Comparison of ENCODE assay signal across 1 cellular context in the genomic region with DNA sequence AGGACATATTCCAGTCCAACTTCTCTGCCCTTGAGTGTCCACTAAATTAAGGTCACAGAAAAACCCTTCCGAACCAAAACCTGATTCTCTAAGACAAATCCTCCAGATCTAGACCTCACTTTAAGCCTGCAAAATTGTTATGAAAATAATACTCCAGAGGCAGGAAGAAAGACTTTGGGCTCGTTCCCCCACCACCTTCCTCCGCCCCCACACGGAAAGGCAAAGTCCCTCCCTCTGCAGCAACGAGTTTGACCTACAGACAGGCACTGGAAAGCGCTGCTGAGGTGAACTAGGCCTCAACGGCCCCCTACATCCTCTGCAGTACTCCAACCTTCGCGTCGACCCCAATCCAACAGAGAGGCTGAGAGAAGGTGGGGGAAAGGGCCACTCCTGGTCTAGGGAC.
A peak's percentile ranks its signal among the peaks of the same experiment; 100 is the strongest.
TF ChIP-seq lines count a peak whose summit lies in the region.

No MANE protein-coding gene starts in this region.

TF ChIP-seq in HEK293, 187 proteins besides CTCF, POLR2A, EP300 and RAD21 (continued from another document):
- TF ChIP-seq, protein P1, sequence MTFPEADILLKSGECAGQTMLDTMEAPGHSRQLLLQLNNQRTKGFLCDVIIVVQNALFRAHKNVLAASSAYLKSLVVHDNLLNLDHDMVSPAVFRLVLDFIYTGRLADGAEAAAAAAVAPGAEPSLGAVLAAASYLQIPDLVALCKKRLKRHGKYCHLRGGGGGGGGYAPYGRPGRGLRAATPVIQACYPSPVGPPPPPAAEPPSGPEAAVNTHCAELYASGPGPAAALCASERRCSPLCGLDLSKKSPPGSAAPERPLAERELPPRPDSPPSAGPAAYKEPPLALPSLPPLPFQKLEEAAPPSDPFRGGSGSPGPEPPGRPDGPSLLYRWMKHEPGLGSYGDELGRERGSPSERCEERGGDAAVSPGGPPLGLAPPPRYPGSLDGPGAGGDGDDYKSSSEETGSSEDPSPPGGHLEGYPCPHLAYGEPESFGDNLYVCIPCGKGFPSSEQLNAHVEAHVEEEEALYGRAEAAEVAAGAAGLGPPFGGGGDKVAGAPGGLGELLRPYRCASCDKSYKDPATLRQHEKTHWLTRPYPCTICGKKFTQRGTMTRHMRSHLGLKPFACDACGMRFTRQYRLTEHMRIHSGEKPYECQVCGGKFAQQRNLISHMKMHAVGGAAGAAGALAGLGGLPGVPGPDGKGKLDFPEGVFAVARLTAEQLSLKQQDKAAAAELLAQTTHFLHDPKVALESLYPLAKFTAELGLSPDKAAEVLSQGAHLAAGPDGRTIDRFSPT (tag by site-specific recombination; IDR thresholded peaks at IDR 0.05) = no peak
- no peak for TF ChIP-seq ZNF623 (tag by site-specific recombination; IDR thresholded peaks at IDR 0.05)
- no peak for TF ChIP-seq ZNF350 (tag by site-specific recombination; IDR thresholded peaks at IDR 0.05)
- TF ChIP-seq ZNF2 (tag by site-specific recombination; IDR thresholded peaks at IDR 0.05) = no peak
- no peak for TF ChIP-seq ZNF654 (tag by site-specific recombination; IDR thresholded peaks at IDR 0.05; ENCODE audit: low read depth)
- TF ChIP-seq ZNF24 (tag by site-specific recombination; IDR thresholded peaks at IDR 0.05) = no peak
- TF ChIP-seq KLF16 (tag by site-specific recombination; IDR thresholded peaks at IDR 0.05) = no peak
- TF ChIP-seq ZNF155 (tag by site-specific recombination; IDR thresholded peaks at IDR 0.05) = no peak
- no peak for TF ChIP-seq ZNF791 (tag by site-specific recombination; IDR thresholded peaks at IDR 0.05)
- TF ChIP-seq, protein P2, sequence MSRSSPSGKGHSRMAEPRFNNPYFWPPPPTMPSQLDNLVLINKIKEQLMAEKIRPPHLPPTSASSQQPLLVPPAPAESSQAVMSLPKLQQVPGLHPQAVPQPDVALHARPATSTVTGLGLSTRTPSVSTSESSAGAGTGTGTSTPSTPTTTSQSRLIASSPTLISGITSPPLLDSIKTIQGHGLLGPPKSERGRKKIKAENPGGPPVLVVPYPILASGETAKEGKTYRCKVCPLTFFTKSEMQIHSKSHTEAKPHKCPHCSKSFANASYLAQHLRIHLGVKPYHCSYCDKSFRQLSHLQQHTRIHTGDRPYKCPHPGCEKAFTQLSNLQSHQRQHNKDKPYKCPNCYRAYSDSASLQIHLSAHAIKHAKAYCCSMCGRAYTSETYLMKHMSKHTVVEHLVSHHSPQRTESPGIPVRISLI (tag by site-specific recombination; IDR thresholded peaks at IDR 0.05) = no peak
- no peak for TF ChIP-seq ZNF302 (tag by site-specific recombination; IDR thresholded peaks at IDR 0.05; ENCODE audit: low read depth)
- no peak for TF ChIP-seq SCRT2 (tag by site-specific recombination; IDR thresholded peaks at IDR 0.05)
- 0 out of 2 replicates have a peak, but pooled peaks have one; percentile 6 for TF ChIP-seq REPIN1 (tag by site-specific recombination; IDR thresholded peaks at IDR 0.05; ENCODE audit: low read depth)
- peak; percentile 33; the same call in 1 of the 2 replicates for TF ChIP-seq ZBTB17 (tag by site-specific recombination; IDR thresholded peaks at IDR 0.05)
- TF ChIP-seq ZNF10 (tag by site-specific recombination; IDR thresholded peaks at IDR 0.05) = no peak
- TF ChIP-seq, protein P3, sequence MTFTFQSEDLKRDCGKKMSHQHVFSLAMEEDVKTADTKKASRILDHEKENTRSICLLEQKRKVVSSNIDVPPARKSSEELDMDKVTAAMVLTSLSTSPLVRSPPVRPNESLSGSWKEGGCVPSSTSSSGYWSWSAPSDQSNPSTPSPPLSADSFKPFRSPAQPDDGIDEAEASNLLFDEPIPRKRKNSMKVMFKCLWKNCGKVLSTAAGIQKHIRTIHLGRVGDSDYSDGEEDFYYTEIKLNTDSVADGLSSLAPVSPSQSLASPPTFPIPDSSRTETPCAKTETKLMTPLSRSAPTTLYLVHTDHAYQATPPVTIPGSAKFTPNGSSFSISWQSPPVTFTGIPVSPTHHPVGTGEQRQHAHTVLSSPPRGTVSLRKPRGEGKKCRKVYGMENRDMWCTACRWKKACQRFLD (tag by site-specific recombination; IDR thresholded peaks at IDR 0.05) = no peak
- peak; percentile 56 for TF ChIP-seq ZNF600 (tag by site-specific recombination; IDR thresholded peaks at IDR 0.05)
- TF ChIP-seq SCRT1 (tag by site-specific recombination; IDR thresholded peaks at IDR 0.05; ENCODE audit: borderline replicate concordance) = no peak
- no peak for TF ChIP-seq KLF7 (tag by site-specific recombination; IDR thresholded peaks at IDR 0.05; ENCODE audit: borderline replicate concordance)
- no peak for TF ChIP-seq ZBTB48 (tag by site-specific recombination; IDR thresholded peaks at IDR 0.05)
- TF ChIP-seq, protein P4, sequence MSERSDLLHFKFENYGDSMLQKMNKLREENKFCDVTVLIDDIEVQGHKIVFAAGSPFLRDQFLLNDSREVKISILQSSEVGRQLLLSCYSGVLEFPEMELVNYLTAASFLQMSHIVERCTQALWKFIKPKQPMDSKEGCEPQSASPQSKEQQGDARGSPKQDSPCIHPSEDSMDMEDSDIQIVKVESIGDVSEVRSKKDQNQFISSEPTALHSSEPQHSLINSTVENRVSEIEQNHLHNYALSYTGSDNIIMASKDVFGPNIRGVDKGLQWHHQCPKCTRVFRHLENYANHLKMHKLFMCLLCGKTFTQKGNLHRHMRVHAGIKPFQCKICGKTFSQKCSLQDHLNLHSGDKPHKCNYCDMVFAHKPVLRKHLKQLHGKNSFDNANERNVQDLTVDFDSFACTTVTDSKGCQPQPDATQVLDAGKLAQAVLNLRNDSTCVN (tag by site-specific recombination; optimal IDR thresholded peaks at IDR 0.05) = no peak
- TF ChIP-seq ZNF747 (tag by site-specific recombination; IDR thresholded peaks at IDR 0.05) = no peak
- TF ChIP-seq ZNF138 (tag by site-specific recombination; IDR thresholded peaks at IDR 0.05; ENCODE audit: borderline replicate concordance) = no peak
- no peak for TF ChIP-seq ZNF132 (tag by site-specific recombination; IDR thresholded peaks at IDR 0.05; ENCODE audit: borderline replicate concordance)
- no peak for TF ChIP-seq ZNF266 (tag by site-specific recombination; IDR thresholded peaks at IDR 0.05; ENCODE audit: low read depth)
- peak; percentile 5; the same call in 1 of the 2 replicates for TF ChIP-seq SP2 (tag by site-specific recombination; IDR thresholded peaks at IDR 0.05)
- no peak for TF ChIP-seq ZXDB (tag by site-specific recombination; IDR thresholded peaks at IDR 0.05)
- TF ChIP-seq ZNF677 (tag by site-specific recombination; IDR thresholded peaks at IDR 0.05) = no peak
- TF ChIP-seq ZNF596 (tag by site-specific recombination; IDR thresholded peaks at IDR 0.05) = no peak
- TF ChIP-seq, protein P5, sequence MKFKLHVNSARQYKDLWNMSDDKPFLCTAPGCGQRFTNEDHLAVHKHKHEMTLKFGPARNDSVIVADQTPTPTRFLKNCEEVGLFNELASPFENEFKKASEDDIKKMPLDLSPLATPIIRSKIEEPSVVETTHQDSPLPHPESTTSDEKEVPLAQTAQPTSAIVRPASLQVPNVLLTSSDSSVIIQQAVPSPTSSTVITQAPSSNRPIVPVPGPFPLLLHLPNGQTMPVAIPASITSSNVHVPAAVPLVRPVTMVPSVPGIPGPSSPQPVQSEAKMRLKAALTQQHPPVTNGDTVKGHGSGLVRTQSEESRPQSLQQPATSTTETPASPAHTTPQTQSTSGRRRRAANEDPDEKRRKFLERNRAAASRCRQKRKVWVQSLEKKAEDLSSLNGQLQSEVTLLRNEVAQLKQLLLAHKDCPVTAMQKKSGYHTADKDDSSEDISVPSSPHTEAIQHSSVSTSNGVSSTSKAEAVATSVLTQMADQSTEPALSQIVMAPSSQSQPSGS (tag by site-specific recombination; IDR thresholded peaks at IDR 0.05; ENCODE audit: low read depth) = no peak
- peak; percentile 63; the same call in 1 of the 2 replicates for TF ChIP-seq ZNF341 (tag by site-specific recombination; IDR thresholded peaks at IDR 0.05; ENCODE audit: low read depth)
- no peak for TF ChIP-seq ZNF549 (tag by site-specific recombination; IDR thresholded peaks at IDR 0.05)
